Comparison of ENCODE assay signal across 33 cellular contexts in the genomic region with DNA sequence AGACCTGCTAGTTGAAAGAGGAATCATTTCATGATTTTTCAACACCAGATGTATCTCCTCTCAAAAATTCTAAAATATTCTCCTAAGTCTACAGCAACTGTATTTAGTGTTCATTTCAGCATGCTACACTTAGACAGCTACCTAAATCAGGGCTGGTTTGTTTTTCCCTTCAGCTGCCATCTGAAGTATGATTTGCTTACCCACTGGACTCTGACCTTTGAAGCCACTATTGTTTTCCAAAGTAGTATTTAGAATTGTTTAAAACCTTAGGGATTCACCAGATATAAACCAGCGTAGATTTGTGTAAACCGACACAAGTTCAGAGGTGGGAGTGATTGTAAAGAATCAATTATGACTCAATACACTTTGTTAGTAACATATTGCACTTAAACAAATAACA.
"Had no signal": no experiment of that assay in that cellular context is flagged by ENCODE, and none has a peak within 500 bp of the region (broad histone marks: within the 10 kb centered on the region; RNA-seq: fewer than 3 reads in every experiment).

No MANE protein-coding gene starts in this region.

- H3K27ac ChIP-seq: adrenal gland, body of pancreas, brain microvascular endothelial cell, breast epithelium, VCaP had no signal

- H3K9me3 ChIP-seq: adrenal gland, body of pancreas, breast epithelium had no signal

- H3K27me3 ChIP-seq: adrenal gland, body of pancreas, brain microvascular endothelial cell, breast epithelium had no signal

- H3K36me3 ChIP-seq: adrenal gland, brain microvascular endothelial cell, breast epithelium had no signal

- ATAC-seq: activated CD8-positive, alpha-beta T cell treated with anti-CD3 and anti-CD28 coated beads for 36 hours; activated naive CD4-positive, alpha-beta T cell treated with anti-CD3 and anti-CD28 coated beads, Interleukin-2, amount 50 U/mL, for 72 hours; activated T-cell treated with anti-CD3 and anti-CD28 coated beads, Interleukin-2, amount 50 U/mL, for 4 hours; activated T-cell treated with anti-CD3 and anti-CD28 coated beads, Interleukin-2, amount 50 U/mL, for 72 hours; activated T-helper 17 cell treated with anti-CD3 and anti-CD28 coated beads, Interleukin-2, amount 50 U/mL, for 72 hours; body of pancreas had no signal

- H3K4me3 ChIP-seq: adrenal gland, body of pancreas, breast epithelium had no signal

- H3K4me1 ChIP-seq: adrenal gland, body of pancreas, breast epithelium had no signal

- DNase-seq: activated B cell treated with CpG ODN at 0.5 μM for 24 hours; activated CD4-positive, alpha-beta memory T cell treated with anti-CD3 and anti-CD28 coated beads for 36 hours; activated CD4-positive, alpha-beta T cell treated with anti-CD3 and anti-CD28 coated beads for 4 hours; activated CD4-positive, alpha-beta T cell treated with anti-CD3 and anti-CD28 coated beads, Interleukin-2, amount 10 ng/mL, durations not matched to agents 24 days and 14 days; activated CD4-positive, alpha-beta T cell treated with anti-CD3 and anti-CD28 coated beads, Interleukin-2, amount 50 U/mL, for 1 hour; activated CD4-positive, alpha-beta T cell treated with anti-CD3 and anti-CD28 coated beads, Interleukin-2, amount 50 U/mL, for 4 hours; activated CD4-positive, CD25-positive, alpha-beta regulatory T cell treated with anti-CD3 and anti-CD28 coated beads, Interleukin-2, amount 50 U/mL, for 72 hours; activated CD8-positive, alpha-beta memory T cell treated with anti-CD3 and anti-CD28 coated beads, Interleukin-2, amount 50 U/mL, for 4 hours; activated CD8-positive, alpha-beta T cell treated with anti-CD3 and anti-CD28 coated beads for 36 hours; activated effector memory CD4-positive, alpha-beta T cell treated with anti-CD3 and anti-CD28 coated beads, Interleukin-2, amount 50 U/mL, for 16 hours; activated gamma-delta T cell treated with Interleukin-2 at 50 U/mL for 16 hours; activated naive CD4-positive, alpha-beta T cell; activated naive CD4-positive, alpha-beta T cell treated with anti-CD3 and anti-CD28 coated beads for 36 hours; activated naive CD4-positive, alpha-beta T cell treated with anti-CD3 and anti-CD28 coated beads, Interleukin-2, amount 50 U/mL, for 16 hours; activated naive CD8-positive, alpha-beta T cell treated with anti-CD3 and anti-CD28 coated beads for 36 hours; activated T-cell treated with anti-CD3 and anti-CD28 coated beads for 4 hours; activated T-cell treated with anti-CD3 and anti-CD28 coated beads, Interleukin-2, amount 50 U/mL, for 1 hour; activated T-cell treated with anti-CD3 and anti-CD28 coated beads, Interleukin-2, amount 50 U/mL, for 4 hours; activated T-cell treated with anti-CD3 and anti-CD28 coated beads, Interleukin-2, amount 50 U/mL, for 72 hours; adrenal gland; amniotic stem cell; aorta; body of pancreas; brain microvascular endothelial cell; central memory CD4-positive, alpha-beta T cell; T-helper 2 cell; T-helper 9 cell had no signal

- FAIRE-seq: astrocyte, TTC549 had no signal
